8 cellular contexts compared by ENCODE assay signal in genomic region chr15:64693134-64693533, GRCh38.
DNase-seq lines count a peak whose midpoint lies in the region; ATAC-seq and TF ChIP-seq lines count a peak whose summit lies in the region.

No MANE protein-coding gene starts in this region.

- H3K27me3 ChIP-seq in GM23338 (ENCODE audit: insufficient read depth) (no peaks in the 10 kb centered on the region), skeletal muscle tissue (ENCODE audit: control insufficient read depth in 3 of 3, insufficient read depth in 3 of 3, low read length in 3 of 3) (no peaks in the 10 kb centered on the region)

- no peak overlapping the region for H2AFZ ChIP-seq in GM23338

- no peak for DNase-seq in GM23338 (ENCODE audit: low spot score)
- no peak for DNase-seq in WTC11 (ENCODE audit: low spot score)
- peak; percentile 62 for DNase-seq in left cardiac atrium
- no peak for DNase-seq in stimulated activated CD4-positive, alpha-beta T cell treated with anti-CD3 and anti-CD28 coated beads, Interleukin-12 subunit alpha, Interleukin-12 subunit beta, amount 100 ng/mL, for 4 hours
- no peak for DNase-seq in DMS153 (lab: John Stamatoyannopoulos, UW)
- DNase-seq in activated CD8-positive, alpha-beta memory T cell treated with anti-CD3 and anti-CD28 coated beads, Interleukin-2, amount 10 ng/mL, durations not matched to agents 7 days and 5 days, result no peak

- H3F3A ChIP-seq in GM23338 (replicated peaks; ENCODE audit: low read depth), result peaks cover 76% of the 10 kb centered on the region

- H3K9me2 ChIP-seq in GM23338 (ENCODE audit: insufficient read depth), result no peaks in the 10 kb centered on the region

- TF ChIP-seq CTCF in GM23338 (conservative IDR thresholded peaks at IDR 0.05; ENCODE audit: low read depth in 2 of 2), result no peak
- no peak for TF ChIP-seq CTCF in WTC11 (IDR thresholded peaks at IDR 0.05)

- H3K9me3 Mint-ChIP-seq in GM23338, result no peaks in the 10 kb centered on the region
- H3K9me3 Mint-ChIP-seq in WTC11, result no peaks in the 10 kb centered on the region
- H3K9me3 Mint-ChIP-seq in activated CD8-positive, alpha-beta memory T cell treated with anti-CD3 and anti-CD28 coated beads, Interleukin-2, amount 10 ng/mL, durations not matched to agents 7 days and 5 days (ENCODE audit: low read depth), result no peaks in the 10 kb centered on the region

- no peak overlapping the region for H3K4me3 Mint-ChIP-seq in GM23338
- no peak overlapping the region for H3K4me3 Mint-ChIP-seq in WTC11
- no peak overlapping the region for H3K4me3 Mint-ChIP-seq in activated CD8-positive, alpha-beta memory T cell treated with anti-CD3 and anti-CD28 coated beads, Interleukin-2, amount 10 ng/mL, durations not matched to agents 7 days and 5 days

- peaks cover 98% of the 10 kb centered on the region for H3K36me3 Mint-ChIP-seq in GM23338 (ENCODE audit: low read depth)
- peaks cover 78% of the 10 kb centered on the region for H3K36me3 Mint-ChIP-seq in WTC11
- H3K36me3 Mint-ChIP-seq in activated CD8-positive, alpha-beta memory T cell treated with anti-CD3 and anti-CD28 coated beads, Interleukin-2, amount 10 ng/mL, durations not matched to agents 7 days and 5 days, result peaks cover 6% of the 10 kb centered on the region

- no peak for ATAC-seq in GM23338
- ATAC-seq in WTC11, result no peak
- ATAC-seq in left cardiac atrium, result peak; percentile 63 to 66
- ATAC-seq in GM19023 (IDR thresholded peaks at IDR 0.05; ENCODE audit: unreplicated experiment), result no peak
- ATAC-seq in activated CD8-positive, alpha-beta memory T cell treated with anti-CD3 and anti-CD28 coated beads, Interleukin-2, amount 10 ng/mL, durations not matched to agents 7 days and 5 days, result no peak

- H3K27me3 Mint-ChIP-seq in GM23338 (ENCODE audit: insufficient read depth, low read depth, poor library complexity) (peaks cover 27% of the 10 kb centered on the region), WTC11 (ENCODE audit: low read depth) (no peaks in the 10 kb centered on the region)
- no peaks in the 10 kb centered on the region for H3K27me3 Mint-ChIP-seq in activated CD8-positive, alpha-beta memory T cell treated with anti-CD3 and anti-CD28 coated beads, Interleukin-2, amount 10 ng/mL, durations not matched to agents 7 days and 5 days

- no peak overlapping the region for H3K4me3 ChIP-seq in GM23338
- H3K4me3 ChIP-seq in skeletal muscle tissue (ENCODE audit: low read length in 3 of 3), result no peak overlapping the region

- H3K4me1 Mint-ChIP-seq in GM23338 (peaks cover 74% of the 10 kb centered on the region), WTC11 (peaks cover 73% of the 10 kb centered on the region)
- peaks cover 6% of the 10 kb centered on the region for H3K4me1 Mint-ChIP-seq in activated CD8-positive, alpha-beta memory T cell treated with anti-CD3 and anti-CD28 coated beads, Interleukin-2, amount 10 ng/mL, durations not matched to agents 7 days and 5 days

- H3K4me2 ChIP-seq in GM23338, result no peak overlapping the region

- H3K9ac ChIP-seq in skeletal muscle tissue (ENCODE audit: low read depth in 1 of 3, low read length in 3 of 3), result peak overlapping the region in 2 of 3 donors; percentile 13 to 40

- H4K20me1 ChIP-seq in GM23338 (replicated peaks; ENCODE audit: insufficient read depth), result peaks cover 94% of the 10 kb centered on the region

- H3K4me1 ChIP-seq in GM23338 (ENCODE audit: insufficient read depth) (peaks cover 40% of the 10 kb centered on the region), skeletal muscle tissue (ENCODE audit: control insufficient read depth in 3 of 3, insufficient read depth in 3 of 3, low read length in 3 of 3) (peaks cover 77 to 89% (median 82%) of the 10 kb centered on the region in 3 donors)

- H3K36me3 ChIP-seq in GM23338 (ENCODE audit: insufficient read depth), result peaks cover 76% of the 10 kb centered on the region
- H3K36me3 ChIP-seq in skeletal muscle tissue (ENCODE audit: control insufficient read depth in 3 of 3, insufficient read depth in 3 of 3, low read length in 3 of 3), result peaks cover 15 to 28% (median 27%) of the 10 kb centered on the region in 3 donors

- no peaks in the 10 kb centered on the region for H3K9me3 ChIP-seq in skeletal muscle tissue (ENCODE audit: control insufficient read depth in 3 of 3, low read length in 3 of 3)

- intact Hi-C loops in left cardiac atrium (cut with DNase I), result no loop called here

- H3K79me2 ChIP-seq in GM23338 (replicated peaks; ENCODE audit: insufficient read depth), result peaks cover 78% of the 10 kb centered on the region

- H3K27ac Mint-ChIP-seq in GM23338 (peak overlapping the region; percentile 57), WTC11 (peak overlapping the region; percentile 97)
- H3K27ac Mint-ChIP-seq in activated CD8-positive, alpha-beta memory T cell treated with anti-CD3 and anti-CD28 coated beads, Interleukin-2, amount 10 ng/mL, durations not matched to agents 7 days and 5 days, result no peak overlapping the region

- CTCF ChIA-PET in WTC11 (lab: Charles Lee), result interaction anchor here (3.1 to 3.8 kb wide), 2 partner anchors 12 to 35 kb away, joined by 10 to 20 read pairs; no protein-coding TSS in a partner anchor
- CTCF ChIA-PET in activated CD8-positive, alpha-beta memory T cell treated with anti-CD3 and anti-CD28 coated beads, Interleukin-2, amount 10 ng/mL, durations not matched to agents 7 days and 5 days (lab: Charles Lee), result interaction anchor here (0.9 to 1.6 kb wide), 2 partner anchors 10 to 35 kb away, joined by 3 to 11 read pairs; no protein-coding TSS in a partner anchor

- POLR2A ChIA-PET in WTC11 (lab: Charles Lee), result no interaction called here

- H3K27ac ChIP-seq in GM23338 (ENCODE audit: low read depth) (peak overlapping the region; percentile 79; the same call in 1 of the 2 replicates), skeletal muscle tissue (ENCODE audit: low read depth, low read length) (peak overlapping the region; percentile 51)

TF ChIP-seq in GM23338, 12 proteins besides CTCF, POLR2A, EP300 and RAD21 (continues in another document):
- TF ChIP-seq, protein P1, sequence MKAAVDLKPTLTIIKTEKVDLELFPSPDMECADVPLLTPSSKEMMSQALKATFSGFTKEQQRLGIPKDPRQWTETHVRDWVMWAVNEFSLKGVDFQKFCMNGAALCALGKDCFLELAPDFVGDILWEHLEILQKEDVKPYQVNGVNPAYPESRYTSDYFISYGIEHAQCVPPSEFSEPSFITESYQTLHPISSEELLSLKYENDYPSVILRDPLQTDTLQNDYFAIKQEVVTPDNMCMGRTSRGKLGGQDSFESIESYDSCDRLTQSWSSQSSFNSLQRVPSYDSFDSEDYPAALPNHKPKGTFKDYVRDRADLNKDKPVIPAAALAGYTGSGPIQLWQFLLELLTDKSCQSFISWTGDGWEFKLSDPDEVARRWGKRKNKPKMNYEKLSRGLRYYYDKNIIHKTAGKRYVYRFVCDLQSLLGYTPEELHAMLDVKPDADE (IDR thresholded peaks at IDR 0.05), result no peak
- TF ChIP-seq STAT1 (IDR thresholded peaks at IDR 0.05; ENCODE audit: unreplicated experiment) (no peak), ZNF114 (CRISPR knock-in tag; IDR thresholded peaks at IDR 0.05) (no peak)

TF ChIP-seq in WTC11, 78 proteins besides CTCF, POLR2A, EP300 and RAD21:
- TF ChIP-seq GABPB1 (CRISPR knock-in tag; IDR thresholded peaks at IDR 0.05), result 0 out of 2 replicates have a peak, but pooled peaks have one; percentile 42
- TF ChIP-seq, protein P2, sequence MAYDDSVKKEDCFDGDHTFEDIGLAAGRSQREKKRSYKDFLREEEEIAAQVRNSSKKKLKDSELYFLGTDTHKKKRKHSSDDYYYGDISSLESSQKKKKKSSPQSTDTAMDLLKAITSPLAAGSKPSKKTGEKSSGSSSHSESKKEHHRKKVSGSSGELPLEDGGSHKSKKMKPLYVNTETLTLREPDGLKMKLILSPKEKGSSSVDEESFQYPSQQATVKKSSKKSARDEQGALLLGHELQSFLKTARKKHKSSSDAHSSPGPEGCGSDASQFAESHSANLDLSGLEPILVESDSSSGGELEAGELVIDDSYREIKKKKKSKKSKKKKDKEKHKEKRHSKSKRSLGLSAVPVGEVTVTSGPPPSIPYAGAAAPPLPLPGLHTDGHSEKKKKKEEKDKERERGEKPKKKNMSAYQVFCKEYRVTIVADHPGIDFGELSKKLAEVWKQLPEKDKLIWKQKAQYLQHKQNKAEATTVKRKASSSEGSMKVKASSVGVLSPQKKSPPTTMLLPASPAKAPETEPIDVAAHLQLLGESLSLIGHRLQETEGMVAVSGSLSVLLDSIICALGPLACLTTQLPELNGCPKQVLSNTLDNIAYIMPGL (CRISPR knock-in tag; IDR thresholded peaks at IDR 0.05), result no peak

Comparison
In these comparisons a context has a peak if more than half of its experiments do, and no peak if none do; other contexts are left out.
1. ATAC-seq: peak in left cardiac atrium (2 of 2); none in GM23338 (single experiment), WTC11 (single experiment), GM19023 (single experiment) and activated CD8-positive, alpha-beta memory T cell treated with anti-CD3 and anti-CD28 coated beads, Interleukin-2, amount 10 ng/mL, durations not matched to agents 7 days and 5 days (single experiment).